In the genomic region with DNA sequence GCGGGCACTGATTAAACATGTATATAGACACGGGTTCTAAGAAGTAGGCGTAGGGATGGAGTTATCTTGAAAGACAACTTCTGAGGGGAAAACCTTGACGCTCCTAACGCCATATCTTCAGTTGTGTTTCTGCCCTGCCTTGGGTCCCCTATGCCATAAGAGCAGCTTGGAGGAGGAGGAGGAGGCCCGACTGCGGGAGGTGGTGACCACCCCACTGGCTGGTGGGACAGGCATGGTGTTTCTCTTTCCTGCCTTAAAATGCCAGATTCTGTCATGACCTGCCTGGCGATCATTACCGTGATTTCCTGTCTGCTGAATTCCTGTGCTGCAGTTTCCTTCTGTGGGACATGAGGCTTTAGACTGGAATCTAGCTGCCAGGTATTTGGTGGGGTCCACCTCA, we compare ENCODE assay signal across 29 cellular contexts.
"Had no signal": no experiment of that assay in that cellular context is flagged by ENCODE, and none has a peak within 500 bp of the region (broad histone marks: within the 10 kb centered on the region; RNA-seq: fewer than 3 reads in every experiment).

No MANE protein-coding gene starts in this region.

- H3K27ac Mint-ChIP-seq: immature natural killer cell; mesothelial cell of epicardium; naive B cell; natural killer cell; stimulated activated naive CD8-positive, alpha-beta T cell treated with anti-CD3 and anti-CD28 coated beads, Interleukin-15, Interleukin-2, amounts not matched to agents 100 ng/mL and 50 ng/mL, for 24 hours had no signal

- H3K4me3 ChIP-seq: left lung, lower lobe of right lung, pancreas, prostate gland, skin epidermis, suprapubic skin, thoracic aorta, tibial artery, upper lobe of right lung had no signal

- H3K27me3 Mint-ChIP-seq: naive B cell; stimulated activated naive CD8-positive, alpha-beta T cell treated with anti-CD3 and anti-CD28 coated beads, Interleukin-15, Interleukin-2, amounts not matched to agents 100 ng/mL and 50 ng/mL, for 24 hours had no signal

- H3K4me1 ChIP-seq: left lung, lower lobe of right lung, pancreas, prostate gland, suprapubic skin, tibial artery, upper lobe of right lung had no signal

- H3K9me3 ChIP-seq: left lung, lower lobe of right lung, pancreas, prostate gland, suprapubic skin, thoracic aorta, tibial artery, upper lobe of right lung had no signal

- H3K4me3 Mint-ChIP-seq: immature natural killer cell; mesothelial cell of epicardium; naive B cell; natural killer cell; nephron progenitor cell; stimulated activated naive CD8-positive, alpha-beta T cell treated with anti-CD3 and anti-CD28 coated beads, Interleukin-15, Interleukin-2, amounts not matched to agents 100 ng/mL and 50 ng/mL, for 24 hours had no signal

- H3K4me1 Mint-ChIP-seq: mesothelial cell of epicardium, natural killer cell, nephron progenitor cell had no signal

- H3K27me3 ChIP-seq: left lung, pancreas, suprapubic skin, tibial artery, upper lobe of right lung had no signal

- H3K9me3 Mint-ChIP-seq: immature natural killer cell; naive B cell; natural killer cell; stimulated activated naive CD8-positive, alpha-beta T cell treated with anti-CD3 and anti-CD28 coated beads, Interleukin-15, Interleukin-2, amounts not matched to agents 100 ng/mL and 50 ng/mL, for 24 hours had no signal

- ATAC-seq: left colon, left lung, lower lobe of right lung, natural killer cell, pancreas, right cardiac atrium, sciatic nerve, upper lobe of right lung had no signal

- DNase-seq: hypothalamus; immature natural killer cell; kidney; left colon; lower lobe of right lung; mammary epithelial cell; mesenchymal stem cell; naive B cell; natural killer cell; nephron progenitor cell; pancreas; retina; right cardiac atrium; stimulated activated CD4-positive, alpha-beta T cell treated with anti-CD3 and anti-CD28 coated beads, Interleukin-12 subunit alpha, Interleukin-12 subunit beta, amount 100 ng/mL, for 4 hours; stimulated activated CD4-positive, alpha-beta T cell treated with anti-CD3 and anti-CD28 coated beads, Interleukin-15, amount 100 ng/mL, for 24 hours; stimulated activated CD4-positive, alpha-beta T cell treated with anti-CD3 and anti-CD28 coated beads, Interleukin-2, amount 100 ng/mL, for 24 hours; stimulated activated CD4-positive, alpha-beta T cell treated with anti-CD3 and anti-CD28 coated beads, Interleukin-4, amount 100 ng/mL, for 1 hour; stimulated activated naive CD4-positive, alpha-beta T cell; tibial artery; trophoblast cell; upper lobe of right lung had no signal

- H3K27ac ChIP-seq: left lung, lower lobe of right lung, pancreas, prostate gland, skin epidermis, suprapubic skin, thoracic aorta, tibial artery, upper lobe of right lung had no signal
